8 cellular contexts compared by ENCODE assay signal in genomic region chr19:3060852-3061182, GRCh38. TPM values are rescaled to one million over a fixed set of nuclear protein-coding genes. Genes with fewer than 3 reads are reported as not detected.
DNase-seq lines count a peak whose midpoint lies in the region; ATAC-seq and TF ChIP-seq lines count a peak whose summit lies in the region.

No MANE protein-coding gene starts in this region.

- in situ Hi-C loops in ACHN (cut with HindIII; ENCODE audit: low pct_ligation_motif_present, low pct_unique_long_range_greater_than_20kb, low sequenced_read_pairs) = no loop called here

- DNase-seq in activated naive CD4-positive, alpha-beta T cell treated with anti-CD3 and anti-CD28 coated beads, Interleukin-2, amount 50 U/mL, for 16 hours = no peak
- DNase-seq in MCF 10A (ENCODE audit: unreplicated experiment) (no peak), mesenchymal stem cell (no peak), upper lobe of left lung (no peak), ACHN (no peak), DMS53 (lab: John Stamatoyannopoulos, UW) (no peak), inferior parietal cortex (ENCODE audit: extremely low spot score) (no peak)

- TF ChIP-seq EP300 in upper lobe of left lung (IDR thresholded peaks at IDR 0.05) = no peak

- H3K27ac ChIP-seq in mesenchymal stem cell (ENCODE audit: low read length, poor library complexity, severe bottlenecking) (peak overlapping the region; percentile 66), upper lobe of left lung (peak overlapping the region; percentile 92 to 99 (median 96))

- H3K79me1 ChIP-seq in mesenchymal stem cell (replicated peaks; ENCODE audit: low read length, poor library complexity, severe bottlenecking) = peaks cover 18% of the 10 kb centered on the region

- peak overlapping the region; percentile 87 for H3K4me3 Mint-ChIP-seq in activated naive CD4-positive, alpha-beta T cell treated with anti-CD3 and anti-CD28 coated beads, Interleukin-2, amount 50 U/mL, for 24 hours
- H3K4me3 Mint-ChIP-seq in MCF 10A (ENCODE audit: unreplicated experiment) = peak overlapping the region; percentile 66

- H3K4ac ChIP-seq in mesenchymal stem cell (ENCODE audit: low read depth in 1 of 2, low read length in 2 of 2) = peak overlapping the region in 1 of 2 experiments; percentile 77

- POLR2A ChIA-PET in MCF 10A (lab: Yijun Ruan, JAX) = interaction anchor here (0.7 to 1.5 kb wide), 5 partner anchors 25 to 160 kb away, joined by 3 to 11 read pairs (median 4); partner anchors contain the start of gene ZNF57

- CTCF ChIA-PET in MCF 10A (lab: Yijun Ruan, JAX) = interaction anchor here (0.7 kb wide), 1 partner anchor 24 kb away, joined by 3 read pairs; no protein-coding TSS in a partner anchor

- WGBS in mesenchymal stem cell = 79% methylated on average over 4 of the region's 5 CpGs
- 25% methylated on average over 5 of the region's 5 CpGs for WGBS in upper lobe of left lung, 2 donors

- peak overlapping the region; percentile 88 for H3K9ac ChIP-seq in mesenchymal stem cell (ENCODE audit: low read length)

- no peak overlapping the region for H2BK5ac ChIP-seq in mesenchymal stem cell (ENCODE audit: low read depth, low read length, poor library complexity, severe bottlenecking)

- no peak overlapping the region for H2BK12ac ChIP-seq in mesenchymal stem cell (ENCODE audit: low read length in 2 of 2)

- no TSS peak for BruUV-seq in MCF 10A (replicated peaks; lab: Mats Ljungman, UMichigan)

- H3K4me2 ChIP-seq in mesenchymal stem cell (ENCODE audit: low read length, poor library complexity, severe bottlenecking) = peak overlapping the region; percentile 96

- no peak overlapping the region for H2AFZ ChIP-seq in mesenchymal stem cell (ENCODE audit: low read depth, low read length)

- peaks cover 47% of the 10 kb centered on the region for H3K4me1 Mint-ChIP-seq in activated naive CD4-positive, alpha-beta T cell treated with anti-CD3 and anti-CD28 coated beads, Interleukin-2, amount 50 U/mL, for 24 hours
- peaks cover 22% of the 10 kb centered on the region for H3K4me1 Mint-ChIP-seq in MCF 10A (ENCODE audit: insufficient read depth, unreplicated experiment)

- no peaks in the 10 kb centered on the region for H3K27me3 ChIP-seq in mesenchymal stem cell (ENCODE audit: control insufficient read depth in 1 of 2, insufficient read depth in 1 of 2, low read length in 2 of 2)
- H3K27me3 ChIP-seq in upper lobe of left lung = no peaks in the 10 kb centered on the region

- TF ChIP-seq POLR2A in upper lobe of left lung (IDR thresholded peaks at IDR 0.05) = no peak

- no peak for TF ChIP-seq CTCF in MCF 10A (IDR thresholded peaks at IDR 0.05; ENCODE audit: unreplicated experiment)
- TF ChIP-seq CTCF in upper lobe of left lung (IDR thresholded peaks at IDR 0.05) = no peak

- H3K23ac ChIP-seq in mesenchymal stem cell (ENCODE audit: low read length in 2 of 2) = peak overlapping the region in 1 of 2 experiments; percentile 70

- peaks cover 3% of the 10 kb centered on the region for H3K36me3 Mint-ChIP-seq in activated naive CD4-positive, alpha-beta T cell treated with anti-CD3 and anti-CD28 coated beads, Interleukin-2, amount 50 U/mL, for 24 hours
- H3K36me3 Mint-ChIP-seq in MCF 10A (ENCODE audit: insufficient read depth, unreplicated experiment) = peaks cover 48% of the 10 kb centered on the region

- H3K4me1 ChIP-seq in mesenchymal stem cell (ENCODE audit: control insufficient read depth, insufficient read depth, low read depth, low read length) (peaks cover 43% of the 10 kb centered on the region), upper lobe of left lung (peaks cover 48 to 81% (median 72%) of the 10 kb centered on the region in 4 donors)

- H3K18ac ChIP-seq in mesenchymal stem cell (ENCODE audit: low read depth in 1 of 2, low read length in 2 of 2) = peak overlapping the region; percentile 40 to 88

- H3K9me3 Mint-ChIP-seq in activated naive CD4-positive, alpha-beta T cell treated with anti-CD3 and anti-CD28 coated beads, Interleukin-2, amount 50 U/mL, for 24 hours = no peaks in the 10 kb centered on the region
- H3K9me3 Mint-ChIP-seq in MCF 10A (ENCODE audit: unreplicated experiment) = no peaks in the 10 kb centered on the region

- H4K8ac ChIP-seq in mesenchymal stem cell (ENCODE audit: low read length) = peak overlapping the region; percentile 93

- no peak overlapping the region for H2BK15ac ChIP-seq in mesenchymal stem cell (ENCODE audit: low read depth, poor library complexity, severe bottlenecking)

- H2AK5ac ChIP-seq in mesenchymal stem cell (ENCODE audit: low read length, severe bottlenecking) = peak overlapping the region; percentile 87

- H2BK120ac ChIP-seq in mesenchymal stem cell (ENCODE audit: low read depth, low read length) = peak overlapping the region; percentile 99

- H3K27me3 Mint-ChIP-seq in activated naive CD4-positive, alpha-beta T cell treated with anti-CD3 and anti-CD28 coated beads, Interleukin-2, amount 50 U/mL, for 24 hours = no peaks in the 10 kb centered on the region
- H3K27me3 Mint-ChIP-seq in MCF 10A (ENCODE audit: insufficient read depth, unreplicated experiment) = no peaks in the 10 kb centered on the region

- H3K9me3 ChIP-seq in mesenchymal stem cell (ENCODE audit: control insufficient read depth, low read length) = no peaks in the 10 kb centered on the region
- H3K9me3 ChIP-seq in upper lobe of left lung = no peaks in the 10 kb centered on the region

- peak overlapping the region; percentile 73 for H4K91ac ChIP-seq in mesenchymal stem cell (ENCODE audit: low read length)

- peak overlapping the region; percentile 77 for H3K27ac Mint-ChIP-seq in activated naive CD4-positive, alpha-beta T cell treated with anti-CD3 and anti-CD28 coated beads, Interleukin-2, amount 50 U/mL, for 24 hours
- no peak overlapping the region for H3K27ac Mint-ChIP-seq in MCF 10A (ENCODE audit: low read depth, unreplicated experiment)

- peak overlapping the region in 1 of 2 experiments; percentile 53 for H3K14ac ChIP-seq in mesenchymal stem cell (ENCODE audit: low read length in 2 of 2)

- ATAC-seq in upper lobe of left lung (ENCODE audit: low FRiP score in 2 of 2) = no peak

- intact Hi-C loops in MCF 10A (cut with micrococcal nuclease) = no loop called here

- H3K36me3 ChIP-seq in mesenchymal stem cell (ENCODE audit: control insufficient read depth in 1 of 2, insufficient read depth in 2 of 2, low read depth in 1 of 2, low read length in 2 of 2) (peaks cover 27 to 45% of the 10 kb centered on the region in 2 experiments), upper lobe of left lung (peaks cover 10 to 43% (median 35%) of the 10 kb centered on the region in 4 donors)

- H3K4me3 ChIP-seq in mesenchymal stem cell (ENCODE audit: insufficient read depth in 1 of 2, low read depth in 1 of 2, low read length in 2 of 2) (peak overlapping the region; percentile 78 to 84), upper lobe of left lung (peak overlapping the region; percentile 72 to 92 (median 88))

RNA-seq across cellular contexts. Expression of gene TLE5, which starts 1.5 kb away (rescaled TPM):
- total RNA-seq in MCF 10A (2022) (266 and 273 TPM in 2 replicates), upper lobe of left lung (100 to 1,000 TPM; 324 to 781 (median 471) TPM)
- 329 TPM for polyA plus RNA-seq in mesenchymal stem cell (2013, experiment 1 of 2)
- polyA plus RNA-seq in mesenchymal stem cell (2013, experiment 2 of 2) = 321 TPM

RNA-seq across cellular contexts. Expression of gene TLE2, which starts 31.7 kb away (rescaled TPM):
- 1.9 and 3.0 TPM in 2 replicates for total RNA-seq in MCF 10A (2022)
- 9.5 TPM for polyA plus RNA-seq in mesenchymal stem cell (2013, experiment 1 of 2)
- polyA plus RNA-seq in mesenchymal stem cell (2013, experiment 2 of 2) = 8.7 TPM
- total RNA-seq in upper lobe of left lung = 100 to 1,000 TPM in 1 of 6 donors, 10 to 100 TPM in 5; 35.0 to 115 (median 56.0) TPM

RNA-seq across cellular contexts. Expression of gene GNA11, which starts 33.3 kb away (rescaled TPM):
- total RNA-seq in MCF 10A (2022) (40.9 and 48.1 TPM in 2 replicates), upper lobe of left lung (100 to 1,000 TPM in 1 of 6 donors, 10 to 100 TPM in 5; 60.0 to 103 (median 75.9) TPM)
- 49.8 TPM for polyA plus RNA-seq in mesenchymal stem cell (2013, experiment 1 of 2)
- polyA plus RNA-seq in mesenchymal stem cell (2013, experiment 2 of 2) = 49.0 TPM
